39 cellular contexts compared by ENCODE assay signal in the genomic region with DNA sequence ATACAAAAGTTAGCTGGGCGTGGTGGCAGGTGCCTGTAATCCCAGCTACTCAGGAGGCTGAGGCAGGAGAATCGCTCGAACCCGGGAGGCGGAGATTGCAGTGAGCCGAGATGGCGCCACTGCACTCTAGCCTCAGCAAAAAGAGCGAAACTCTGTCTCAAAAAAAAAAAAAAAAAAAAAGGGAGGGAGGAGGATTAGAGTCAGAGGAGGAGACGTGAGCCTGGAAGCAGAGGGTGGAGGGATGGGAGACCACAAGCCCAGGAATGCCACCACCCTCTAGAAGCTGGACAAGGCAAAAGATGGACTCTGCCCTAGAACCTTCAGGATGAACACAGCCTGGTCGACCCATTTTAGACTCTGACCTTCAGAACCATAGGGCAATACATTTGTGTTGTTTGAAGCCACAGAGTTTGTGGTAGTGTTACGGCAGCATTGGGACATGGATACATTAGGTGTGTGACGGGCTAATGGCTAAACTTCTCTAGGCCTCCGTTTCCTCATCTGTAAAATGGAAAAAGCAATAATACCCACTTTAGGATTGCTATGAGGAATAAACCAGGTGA. TPM values are rescaled to one million over a fixed set of nuclear protein-coding genes. Genes with fewer than 3 reads are reported as not detected.
"Had no signal": no experiment of that assay in that cellular context is flagged by ENCODE, and none has a peak within 500 bp of the region (broad histone marks: within the 10 kb centered on the region; RNA-seq: fewer than 3 reads in every experiment).

No MANE protein-coding gene starts in this region.

- H3K4me1 Mint-ChIP-seq: activated naive CD8-positive, alpha-beta T cell treated with anti-CD3 and anti-CD28 coated beads for 36 hours; activated T-helper 17 cell treated with anti-CD3 and anti-CD28 coated beads, Interleukin-2, amount 50 U/mL, for 72 hours; central memory CD8-positive, alpha-beta T cell; T-cell had no signal

- H3K9me3 Mint-ChIP-seq: activated CD8-positive, alpha-beta T cell treated with anti-CD3 and anti-CD28 coated beads for 36 hours; activated naive CD8-positive, alpha-beta T cell treated with anti-CD3 and anti-CD28 coated beads for 36 hours; activated T-cell treated with anti-CD3 and anti-CD28 coated beads, Interleukin-2, amount 50 U/mL, for 72 hours; activated T-helper 17 cell treated with anti-CD3 and anti-CD28 coated beads, Interleukin-2, amount 50 U/mL, for 72 hours; central memory CD8-positive, alpha-beta T cell; T-cell had no signal

- H3K27ac ChIP-seq: brain microvascular endothelial cell, cardiac muscle cell, PC-9, RWPE1, VCaP had no signal

- DNase-seq: activated CD4-positive, alpha-beta T cell treated with anti-CD3 and anti-CD28 coated beads for 1 hour; activated CD4-positive, alpha-beta T cell treated with anti-CD3 and anti-CD28 coated beads for 48 hours; activated CD4-positive, CD25-positive, alpha-beta regulatory T cell; activated CD8-positive, alpha-beta T cell treated with anti-CD3 and anti-CD28 coated beads for 36 hours; activated effector memory CD4-positive, alpha-beta T cell treated with anti-CD3 and anti-CD28 coated beads, Interleukin-2, amount 50 U/mL, for 16 hours; activated naive CD4-positive, alpha-beta T cell; activated naive CD4-positive, alpha-beta T cell treated with anti-CD3 and anti-CD28 coated beads, Interleukin-2, amount 50 U/mL, for 16 hours; activated naive CD8-positive, alpha-beta T cell treated with anti-CD3 and anti-CD28 coated beads for 36 hours; activated T-cell treated with anti-CD3 and anti-CD28 coated beads, Interleukin-2, amount 50 U/mL, for 1 hour; activated T-cell treated with anti-CD3 and anti-CD28 coated beads, Interleukin-2, amount 50 U/mL, for 72 hours; amniotic stem cell; aorta; brain microvascular endothelial cell; Kasumi-1; KG1; MG63; NCI-H1048; NCI-H1105 treated with DMSO at 0.1 percent for 48 hours; NCI-H1436; NCI-H1694; NCI-H1930; NCI-H2081 treated with DMSO at 0.1 percent for 48 hours; NCI-H510A; NCI-H526 treated with DMSO at 0.1 percent for 48 hours; NCI-H774; PC-9; SIG-M5; T-cell; T-helper 2 cell; T-helper 9 cell had no signal

- H3K27ac Mint-ChIP-seq: activated CD8-positive, alpha-beta T cell treated with anti-CD3 and anti-CD28 coated beads for 36 hours; activated naive CD8-positive, alpha-beta T cell treated with anti-CD3 and anti-CD28 coated beads for 36 hours; activated T-cell treated with anti-CD3 and anti-CD28 coated beads, Interleukin-2, amount 50 U/mL, for 72 hours; activated T-helper 17 cell treated with anti-CD3 and anti-CD28 coated beads, Interleukin-2, amount 50 U/mL, for 72 hours; T-cell had no signal

- H3K36me3 ChIP-seq: brain microvascular endothelial cell, cardiac muscle cell, MG63 had no signal

- H3K27me3 Mint-ChIP-seq: activated CD8-positive, alpha-beta T cell treated with anti-CD3 and anti-CD28 coated beads for 36 hours; activated naive CD8-positive, alpha-beta T cell treated with anti-CD3 and anti-CD28 coated beads for 36 hours; activated T-helper 17 cell treated with anti-CD3 and anti-CD28 coated beads, Interleukin-2, amount 50 U/mL, for 72 hours; central memory CD8-positive, alpha-beta T cell; T-cell had no signal

- H3K27me3 ChIP-seq: brain microvascular endothelial cell, cardiac muscle cell, MG63 had no signal

- H3K9me3 ChIP-seq: MG63 had no signal

- H3K4me3 ChIP-seq: cardiac muscle cell, MG63, PC-9 had no signal

- ATAC-seq: activated CD8-positive, alpha-beta T cell treated with anti-CD3 and anti-CD28 coated beads for 36 hours; activated T-cell treated with anti-CD3 and anti-CD28 coated beads, Interleukin-2, amount 50 U/mL, for 72 hours; activated T-helper 17 cell treated with anti-CD3 and anti-CD28 coated beads, Interleukin-2, amount 50 U/mL, for 72 hours; Right ventricle myocardium inferior; SK-N-SH treated with all-trans-retinoic acid at 6 μM for 48 hours; T-cell had no signal

- H3K36me3 Mint-ChIP-seq: activated naive CD8-positive, alpha-beta T cell treated with anti-CD3 and anti-CD28 coated beads for 36 hours; T-cell had no signal

- H3K4me3 Mint-ChIP-seq: activated CD8-positive, alpha-beta T cell treated with anti-CD3 and anti-CD28 coated beads for 36 hours; activated naive CD8-positive, alpha-beta T cell treated with anti-CD3 and anti-CD28 coated beads for 36 hours; activated T-cell treated with anti-CD3 and anti-CD28 coated beads, Interleukin-2, amount 50 U/mL, for 72 hours; activated T-helper 17 cell treated with anti-CD3 and anti-CD28 coated beads, Interleukin-2, amount 50 U/mL, for 72 hours; central memory CD8-positive, alpha-beta T cell; T-cell had no signal

RNA-seq across cellular contexts. Expression of gene SMIM22, which starts 2.1 kb away (rescaled TPM):
- total RNA-seq: activated CD8-positive, alpha-beta memory T cell treated with anti-CD3 and anti-CD28 coated beads for 36 hours; activated CD8-positive, alpha-beta T cell treated with anti-CD3 and anti-CD28 coated beads for 36 hours; activated naive CD8-positive, alpha-beta T cell treated with anti-CD3 and anti-CD28 coated beads for 36 hours; activated T-cell treated with anti-CD3 and anti-CD28 coated beads, Interleukin-2, amount 50 U/mL, for 72 hours; activated T-helper 17 cell treated with anti-CD3 and anti-CD28 coated beads, Interleukin-2, amount 50 U/mL, for 72 hours; aorta; cardiac muscle cell; Right ventricle myocardium inferior; SK-MEL-5; T-cell had no signal

RNA-seq across cellular contexts. Expression of gene SEPTIN12, which starts 4.9 kb away (rescaled TPM):
- total RNA-seq: activated CD8-positive, alpha-beta memory T cell treated with anti-CD3 and anti-CD28 coated beads for 36 hours; activated CD8-positive, alpha-beta T cell treated with anti-CD3 and anti-CD28 coated beads for 36 hours; activated naive CD8-positive, alpha-beta T cell treated with anti-CD3 and anti-CD28 coated beads for 36 hours; activated T-cell treated with anti-CD3 and anti-CD28 coated beads, Interleukin-2, amount 50 U/mL, for 72 hours; activated T-helper 17 cell treated with anti-CD3 and anti-CD28 coated beads, Interleukin-2, amount 50 U/mL, for 72 hours; aorta; PC-9; Right ventricle myocardium inferior; SK-MEL-5; T-cell had no signal
- polyA plus RNA-seq: aorta had no signal
